In the genomic region with DNA sequence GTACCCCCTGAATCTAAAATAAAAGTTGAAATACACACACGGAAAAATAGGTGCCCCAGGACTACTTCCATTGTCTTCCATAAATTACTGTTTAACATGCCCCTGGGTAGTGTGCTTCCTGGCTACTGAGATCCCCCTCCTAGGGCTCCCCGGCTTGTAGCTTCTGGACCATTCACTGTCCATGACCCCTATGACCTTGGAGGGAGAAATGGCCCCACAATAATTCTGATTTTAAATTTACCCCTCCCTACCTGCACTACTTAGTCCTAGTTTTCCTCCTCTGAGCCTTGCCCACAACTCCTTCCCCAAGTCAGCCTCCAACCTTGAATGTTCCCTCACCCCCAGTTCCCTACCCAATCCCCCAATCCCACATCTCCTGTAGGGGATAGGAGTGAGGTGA, we compare ENCODE assay signal across 8 cellular contexts. TPM values are rescaled to one million over a fixed set of nuclear protein-coding genes. Genes with fewer than 3 reads are reported as not detected.
DNase-seq lines count a peak whose midpoint lies in the region; ATAC-seq, FAIRE-seq and TF ChIP-seq lines count a peak whose summit lies in the region.

No MANE protein-coding gene starts in this region.

- CTCF ChIA-PET in activated CD8-positive, alpha-beta T cell treated with anti-CD3 and anti-CD28 coated beads for 36 hours (lab: Charles Lee), result interaction anchor here (0.8 to 7.1 kb wide), 38 partner anchors 11 to 221 kb away, joined by 3 to 136 read pairs (median 8); a partner anchor contains a TSS

- POLR2A ChIA-PET in activated CD8-positive, alpha-beta T cell treated with anti-CD3 and anti-CD28 coated beads for 36 hours (lab: Charles Lee), result interaction anchor here (0.9 to 6.7 kb wide), 8 partner anchors 8 to 106 kb away, joined by 3 to 93 read pairs (median 9); a partner anchor contains a TSS

- H3K4me1 Mint-ChIP-seq in HFFc6 (ENCODE audit: low read depth) (peaks cover 90% of the 10 kb centered on the region), immature natural killer cell (peaks cover 66% of the 10 kb centered on the region in 2 donors)
- H3K4me1 Mint-ChIP-seq in activated CD8-positive, alpha-beta T cell treated with anti-CD3 and anti-CD28 coated beads for 36 hours (ENCODE audit: low read depth), result peaks cover 58% of the 10 kb centered on the region

- H3K4me3 Mint-ChIP-seq in HFFc6 (peak overlapping the region; percentile 86), immature natural killer cell (peak overlapping the region in 3 of 5 donors; percentile 2 to 75 (median 73))
- H3K4me3 Mint-ChIP-seq in activated CD8-positive, alpha-beta T cell treated with anti-CD3 and anti-CD28 coated beads for 36 hours, result no peak overlapping the region

- TF ChIP-seq CTCF in HFFc6 (IDR thresholded peaks at IDR 0.05), result no peak
- no peak for TF ChIP-seq CTCF in activated CD8-positive, alpha-beta T cell treated with anti-CD3 and anti-CD28 coated beads for 36 hours (IDR thresholded peaks at IDR 0.05)

- DNase-seq in HFFc6, result no peak
- no peak for DNase-seq in activated CD8-positive, alpha-beta T cell treated with anti-CD3 and anti-CD28 coated beads for 36 hours
- DNase-seq in immature natural killer cell, result no peak
- no peak for DNase-seq in small intestine
- no peak for DNase-seq in stimulated activated CD4-positive, alpha-beta T cell treated with anti-CD3 and anti-CD28 coated beads, Interleukin-4, amount 100 ng/mL, for 24 hours
- no peak for DNase-seq in DMS79 (lab: John Stamatoyannopoulos, UW)
- no peak for DNase-seq in activated CD4-positive, CD25-positive, alpha-beta regulatory T cell treated with anti-CD3 and anti-CD28 coated beads, Interleukin-2, amount 50 U/mL, for 72 hours
- DNase-seq in DMS114 treated with DMSO at 0.1 percent for 48 hours (lab: John Stamatoyannopoulos, UW; ENCODE audit: unreplicated experiment), result no peak

- H3K4me1 ChIP-seq in small intestine (ENCODE audit: control insufficient read depth in 2 of 2, insufficient read depth in 1 of 2, low read depth in 1 of 2, low read length in 1 of 2), result peaks cover 9 to 24% of the 10 kb centered on the region in 2 donors

- H3K36me3 Mint-ChIP-seq in HFFc6 (ENCODE audit: low read depth), result no peaks in the 10 kb centered on the region
- no peaks in the 10 kb centered on the region for H3K36me3 Mint-ChIP-seq in activated CD8-positive, alpha-beta T cell treated with anti-CD3 and anti-CD28 coated beads for 36 hours (ENCODE audit: low read depth)
- H3K36me3 Mint-ChIP-seq in immature natural killer cell, result no peaks in the 10 kb centered on the region

- 20 to 36% (median 30%) methylated on average over 2 of the region's 2 CpGs for WGBS in small intestine, 3 donors

- no peaks in the 10 kb centered on the region for H3K9me3 Mint-ChIP-seq in HFFc6
- H3K9me3 Mint-ChIP-seq in activated CD8-positive, alpha-beta T cell treated with anti-CD3 and anti-CD28 coated beads for 36 hours, result no peaks in the 10 kb centered on the region
- H3K9me3 Mint-ChIP-seq in immature natural killer cell, result no peaks in the 10 kb centered on the region

- intact Hi-C loops in activated CD8-positive, alpha-beta T cell treated with anti-CD3 and anti-CD28 coated beads for 36 hours (cut with micrococcal nuclease), result loop anchor here (2.0 to 5.0 kb wide), 2 partner anchors 15 to 50 kb away; a partner anchor contains a TSS

- H3K4me3 ChIP-seq in small intestine (ENCODE audit: low read depth in 1 of 2, low read length in 2 of 2), result no peak overlapping the region

- H3K27ac Mint-ChIP-seq in HFFc6, result peak overlapping the region; percentile 99
- peak overlapping the region; percentile 90 for H3K27ac Mint-ChIP-seq in activated CD8-positive, alpha-beta T cell treated with anti-CD3 and anti-CD28 coated beads for 36 hours
- H3K27ac Mint-ChIP-seq in immature natural killer cell, result peak overlapping the region; percentile 65 to 96 (median 90)

- no peaks in the 10 kb centered on the region for H3K9me3 ChIP-seq in small intestine (ENCODE audit: control insufficient read depth, low read depth)

- H3K27me3 ChIP-seq in small intestine (ENCODE audit: control insufficient read depth in 2 of 2, insufficient read depth in 2 of 2, low read length in 2 of 2), result no peaks in the 10 kb centered on the region

- no peak for FAIRE-seq in small intestine (lab: Jason Lieb, UNC)

- H3K27ac ChIP-seq in small intestine (ENCODE audit: low read depth in 1 of 2, low read length in 1 of 2), result peak overlapping the region; percentile 88

- ATAC-seq in activated CD8-positive, alpha-beta T cell treated with anti-CD3 and anti-CD28 coated beads for 36 hours, result no peak

- H3K27me3 Mint-ChIP-seq in HFFc6 (ENCODE audit: insufficient read depth) (peaks cover 3% of the 10 kb centered on the region), immature natural killer cell (ENCODE audit: low read depth in 3 of 3) (peaks cover 11 to 21% (median 13%) of the 10 kb centered on the region in 3 donors)
- H3K27me3 Mint-ChIP-seq in activated CD8-positive, alpha-beta T cell treated with anti-CD3 and anti-CD28 coated beads for 36 hours, result no peaks in the 10 kb centered on the region

- no peaks in the 10 kb centered on the region for H3K36me3 ChIP-seq in small intestine (ENCODE audit: control insufficient read depth in 2 of 2, insufficient read depth in 2 of 2, low read length in 2 of 2)

RNA-seq across cellular contexts. Expression of a gene that starts 9.6 kb away (rescaled TPM):
- 10 to 100 TPM; 61.2 to 67.8 (median 65.5) TPM for total RNA-seq in HFFc6 (2021; fragmentation: NEBNext Ultra II Directional; extraction: Animal tissue kit (Norgen Biotek cat#: 25700))
- 10 to 100 TPM; 69.0 to 70.1 TPM for total RNA-seq in activated CD8-positive, alpha-beta T cell treated with anti-CD3 and anti-CD28 coated beads for 36 hours
- polyA plus RNA-seq in immature natural killer cell, result 10 to 100 TPM in 2 of 3 donors, 1 to 10 TPM in 1; 5.6 to 16.2 (median 11.1) TPM
- 10 to 100 TPM; 53.1 to 81.6 (median 57.0) TPM for polyA plus RNA-seq in small intestine

RNA-seq across cellular contexts. Expression of a gene that starts 11.8 kb away (rescaled TPM):
- 10 to 100 TPM; 11.2 to 15.8 (median 15.1) TPM for total RNA-seq in HFFc6 (2021; fragmentation: NEBNext Ultra II Directional; extraction: Animal tissue kit (Norgen Biotek cat#: 25700))
- total RNA-seq in activated CD8-positive, alpha-beta T cell treated with anti-CD3 and anti-CD28 coated beads for 36 hours, result 1 to 10 TPM; 6.0 to 6.5 TPM
- polyA plus RNA-seq in immature natural killer cell (1 to 10 TPM in 1 of 3 donors, under 1 TPM in 1, not detected in 1; 0.49 to 2.8 TPM), small intestine (10 to 100 TPM in 2 of 3 donors, 1 to 10 TPM in 1; 8.5 to 25.1 (median 15.7) TPM)

RNA-seq across cellular contexts. Expression of a gene that starts 28.1 kb away (rescaled TPM):
- 10 to 100 TPM; 49.5 to 67.7 (median 62.0) TPM for total RNA-seq in HFFc6 (2021; fragmentation: NEBNext Ultra II Directional; extraction: Animal tissue kit (Norgen Biotek cat#: 25700))
- total RNA-seq in activated CD8-positive, alpha-beta T cell treated with anti-CD3 and anti-CD28 coated beads for 36 hours, result 10 to 100 TPM; 75.1 to 75.6 TPM
- 10 to 100 TPM; 24.5 to 53.5 (median 27.7) TPM for polyA plus RNA-seq in immature natural killer cell
- polyA plus RNA-seq in small intestine, result 10 to 100 TPM; 24.2 to 36.9 (median 28.6) TPM

RNA-seq across cellular contexts. Expression of a gene that starts 49.4 kb away (rescaled TPM):
- 10 to 100 TPM; 29.3 to 33.7 (median 30.7) TPM for total RNA-seq in HFFc6 (2021; fragmentation: NEBNext Ultra II Directional; extraction: Animal tissue kit (Norgen Biotek cat#: 25700))
- 10 to 100 TPM; 11.1 to 13.8 TPM for total RNA-seq in activated CD8-positive, alpha-beta T cell treated with anti-CD3 and anti-CD28 coated beads for 36 hours
- polyA plus RNA-seq in immature natural killer cell, result 10 to 100 TPM in 1 of 3 donors, 1 to 10 TPM in 2; 5.0 to 15.0 (median 8.0) TPM
- polyA plus RNA-seq in small intestine, result 10 to 100 TPM; 22.4 to 50.7 (median 36.0) TPM

RNA-seq across cellular contexts. Expression of a gene that starts 58.0 kb away (rescaled TPM):
- total RNA-seq in HFFc6 (2021; fragmentation: NEBNext Ultra II Directional; extraction: Animal tissue kit (Norgen Biotek cat#: 25700)), result 10 to 100 TPM; 60.9 to 72.8 (median 65.3) TPM
- total RNA-seq in activated CD8-positive, alpha-beta T cell treated with anti-CD3 and anti-CD28 coated beads for 36 hours, result 10 to 100 TPM; 90.2 to 96.4 TPM
- polyA plus RNA-seq in immature natural killer cell, result 10 to 100 TPM; 34.8 to 75.8 (median 53.2) TPM
- 10 to 100 TPM; 43.0 to 64.6 (median 49.6) TPM for polyA plus RNA-seq in small intestine
